In genomic region chr19:58554494-58555368, GRCh38 we compare ENCODE assay signal across 1 cellular context.
A peak's percentile ranks its signal among the peaks of the same experiment; 100 is the strongest.
TF ChIP-seq lines count a peak whose summit lies in the region.

CHMP2A (minus strand) TSS chr19:58555105; CDS start chr19:58554212, 893 bp downstream.

TF ChIP-seq in GM23338, 12 proteins besides CTCF, POLR2A, EP300 and RAD21:
- TF ChIP-seq POLR2AphosphoS5 (IDR thresholded peaks at IDR 0.05; ENCODE audit: low read depth) (peak; percentile 94), ZNF331 (CRISPR knock-in tag; IDR thresholded peaks at IDR 0.05; ENCODE audit: low read depth) (no peak), REST (IDR thresholded peaks at IDR 0.05; ENCODE audit: unreplicated experiment) (no peak), ZNF114 (CRISPR knock-in tag; IDR thresholded peaks at IDR 0.05) (no peak), ETS1 (IDR thresholded peaks at IDR 0.05) (peak; percentile 86), CREB1 (CRISPR knock-in tag; IDR thresholded peaks at IDR 0.05; ENCODE audit: low read depth) (peak; percentile 93)
